8 cellular contexts compared by ENCODE assay signal in genomic region chr11:68002943-68003845, GRCh38. TPM values are rescaled to one million over a fixed set of nuclear protein-coding genes. Genes with fewer than 3 reads are reported as not detected.
DNase-seq lines count a peak whose midpoint lies in the region; ATAC-seq and TF ChIP-seq lines count a peak whose summit lies in the region.

No MANE protein-coding gene starts in this region.

- TF ChIP-seq CTCF in brain (conservative IDR thresholded peaks at IDR 0.05) (no peak), left lung (IDR thresholded peaks at IDR 0.05) (no peak)

- H3K27ac Mint-ChIP-seq in T-helper 1 cell treated with Interleukin-12 subunit alpha and Interleukin-12 subunit beta and Interleukin-4 antibody, amounts not matched to agents 30 μg/mL and 1 μg/mL, for 36 hours, result no peak overlapping the region
- no peak overlapping the region for H3K27ac Mint-ChIP-seq in brain

- H3K9me3 Mint-ChIP-seq in T-helper 1 cell treated with Interleukin-12 subunit alpha and Interleukin-12 subunit beta and Interleukin-4 antibody, amounts not matched to agents 30 μg/mL and 1 μg/mL, for 36 hours, result no peaks in the 10 kb centered on the region
- no peaks in the 10 kb centered on the region for H3K9me3 Mint-ChIP-seq in brain

- H3K27me3 Mint-ChIP-seq in T-helper 1 cell treated with Interleukin-12 subunit alpha and Interleukin-12 subunit beta and Interleukin-4 antibody, amounts not matched to agents 30 μg/mL and 1 μg/mL, for 36 hours (ENCODE audit: low read depth), result no peaks in the 10 kb centered on the region
- peaks cover 56% of the 10 kb centered on the region for H3K27me3 Mint-ChIP-seq in brain

- H3K36me3 Mint-ChIP-seq in T-helper 1 cell treated with Interleukin-12 subunit alpha and Interleukin-12 subunit beta and Interleukin-4 antibody, amounts not matched to agents 30 μg/mL and 1 μg/mL, for 36 hours (ENCODE audit: low read depth), result peaks cover 2% of the 10 kb centered on the region
- H3K36me3 Mint-ChIP-seq in brain, result no peaks in the 10 kb centered on the region

- peak overlapping the region; percentile 79 to 83 for H3K4me3 ChIP-seq in left lung

- peak overlapping the region; percentile 82 for H3K4me3 Mint-ChIP-seq in T-helper 1 cell treated with Interleukin-12 subunit alpha and Interleukin-12 subunit beta and Interleukin-4 antibody, amounts not matched to agents 30 μg/mL and 1 μg/mL, for 36 hours
- H3K4me3 Mint-ChIP-seq in brain, result peak overlapping the region; percentile 82 to 89 (median 83)

- intact Hi-C loops in left lung (cut with DNase I), result no loop called here

- peak overlapping the region; percentile 68 to 94 for H3K27ac ChIP-seq in left lung

- ATAC-seq in GM19025 (IDR thresholded peaks at IDR 0.05; ENCODE audit: low read depth, unreplicated experiment) (peak; percentile 39), HG03521 (IDR thresholded peaks at IDR 0.05; ENCODE audit: unreplicated experiment) (peak; percentile 32), left lung (peak; percentile 63), HG03025 (IDR thresholded peaks at IDR 0.05; ENCODE audit: low FRiP score, unreplicated experiment) (no peak)

- H3K4me1 ChIP-seq in left lung, result peaks cover 3 to 57% of the 10 kb centered on the region in 2 donors

- H3K36me3 ChIP-seq in left lung, result peaks cover 0 to 14% of the 10 kb centered on the region in 2 donors

- peaks cover 19% of the 10 kb centered on the region for H3K4me1 Mint-ChIP-seq in T-helper 1 cell treated with Interleukin-12 subunit alpha and Interleukin-12 subunit beta and Interleukin-4 antibody, amounts not matched to agents 30 μg/mL and 1 μg/mL, for 36 hours (ENCODE audit: low read depth)
- H3K4me1 Mint-ChIP-seq in brain, result peaks cover 18% of the 10 kb centered on the region

- DNase-seq in 8988T (peak; percentile 59), left lung (peak; percentile 63 to 93)
- peak; percentile 20 for DNase-seq in stimulated activated CD8-positive, alpha-beta memory T cell treated with anti-CD3 and anti-CD28 coated beads, Interleukin-15, amount 100 ng/mL, for 1 hour (ENCODE audit: low read depth)

- H3K9me3 ChIP-seq in left lung, result no peaks in the 10 kb centered on the region

- no peaks in the 10 kb centered on the region for H3K27me3 ChIP-seq in left lung

RNA-seq across cellular contexts. Expression of gene UNC93B1, which starts 0.7 kb away (rescaled TPM):
- polyA plus RNA-seq in brain (ENCODE audit: insufficient read depth, low read depth, low replicate concordance), result 8.1 TPM
- total RNA-seq in left lung, result 10 to 100 TPM; 52.5 to 98.9 TPM

RNA-seq across cellular contexts. Expression of gene ALDH3B1, which starts 6.9 kb away (rescaled TPM):
- polyA plus RNA-seq in brain (ENCODE audit: insufficient read depth, low read depth, low replicate concordance), result 10.5 TPM
- total RNA-seq in left lung, result 10 to 100 TPM; 59.3 to 87.1 TPM

RNA-seq across cellular contexts. Expression of gene NDUFS8, which starts 27.3 kb away (rescaled TPM):
- 339 TPM for polyA plus RNA-seq in brain (ENCODE audit: insufficient read depth, low read depth, low replicate concordance)
- total RNA-seq in left lung, result 100 to 1,000 TPM; 148 to 151 TPM

RNA-seq across cellular contexts. Expression of gene TCIRG1, which starts 35.6 kb away (rescaled TPM):
- 5.0 TPM for polyA plus RNA-seq in brain (ENCODE audit: insufficient read depth, low read depth, low replicate concordance)
- 100 to 1,000 TPM; 191 to 323 TPM for total RNA-seq in left lung

Comparison
In these comparisons a context has a peak if more than half of its experiments do, and no peak if none do; other contexts are left out.
1. DNase-seq: peak in every context shown above with its lines; median percentile 78 in left lung; 59 in 8988T; 20 in stimulated activated CD8-positive, alpha-beta memory T cell treated with anti-CD3 and anti-CD28 coated beads, Interleukin-15, amount 100 ng/mL, for 1 hour.